1 cellular context compared by ENCODE assay signal in the genomic region with DNA sequence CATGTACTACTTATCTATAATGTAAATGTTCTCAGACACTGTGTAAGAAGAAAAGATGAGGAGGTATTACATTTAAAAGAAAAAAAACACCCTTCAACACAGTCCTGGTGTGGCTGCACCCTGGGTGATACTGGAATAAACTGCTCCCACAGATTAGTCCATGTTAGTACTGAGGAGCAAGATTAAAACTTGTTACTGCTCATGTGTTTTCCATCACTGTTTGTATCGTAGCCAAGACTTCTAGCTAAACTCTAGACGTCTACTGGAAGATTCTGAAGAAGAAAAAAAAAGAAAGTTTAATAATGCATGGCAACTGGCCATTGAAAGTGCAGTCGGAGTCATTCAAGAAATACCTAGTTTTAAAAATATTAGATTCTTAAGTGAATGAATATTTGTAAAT.
TF ChIP-seq lines count a peak whose summit lies in the region.

Gene ASPN, minus strand, starts transcription at position 171 of the 400 bp plus-strand sequence.

TF ChIP-seq in GM23338, 12 proteins besides CTCF, POLR2A, EP300 and RAD21 (continued from another document):
- no peak for TF ChIP-seq ZNF462 (CRISPR knock-in tag; IDR thresholded peaks at IDR 0.05)
- no peak for TF ChIP-seq CREB1 (CRISPR knock-in tag; IDR thresholded peaks at IDR 0.05; ENCODE audit: low read depth)
- no peak for TF ChIP-seq POLR2AphosphoS5 (IDR thresholded peaks at IDR 0.05; ENCODE audit: low read depth)
- no peak for TF ChIP-seq EZH2phosphoT487 (IDR thresholded peaks at IDR 0.05; ENCODE audit: unreplicated experiment)
- no peak for TF ChIP-seq NANOG (IDR thresholded peaks at IDR 0.05; ENCODE audit: borderline replicate concordance)
- TF ChIP-seq STAT1 (IDR thresholded peaks at IDR 0.05; ENCODE audit: unreplicated experiment), result no peak
- TF ChIP-seq, protein P1, sequence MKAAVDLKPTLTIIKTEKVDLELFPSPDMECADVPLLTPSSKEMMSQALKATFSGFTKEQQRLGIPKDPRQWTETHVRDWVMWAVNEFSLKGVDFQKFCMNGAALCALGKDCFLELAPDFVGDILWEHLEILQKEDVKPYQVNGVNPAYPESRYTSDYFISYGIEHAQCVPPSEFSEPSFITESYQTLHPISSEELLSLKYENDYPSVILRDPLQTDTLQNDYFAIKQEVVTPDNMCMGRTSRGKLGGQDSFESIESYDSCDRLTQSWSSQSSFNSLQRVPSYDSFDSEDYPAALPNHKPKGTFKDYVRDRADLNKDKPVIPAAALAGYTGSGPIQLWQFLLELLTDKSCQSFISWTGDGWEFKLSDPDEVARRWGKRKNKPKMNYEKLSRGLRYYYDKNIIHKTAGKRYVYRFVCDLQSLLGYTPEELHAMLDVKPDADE (IDR thresholded peaks at IDR 0.05), result no peak
TF ChIP-seq in GM23338: peak in this region for 0.
